ENCODE assay signal across 23 cellular contexts in genomic region chr18:21342372-21342771, GRCh38.
"Had no signal": no experiment of that assay in that cellular context is flagged by ENCODE, and none has a peak within 500 bp of the region (broad histone marks: within the 10 kb centered on the region; RNA-seq: fewer than 3 reads in every experiment).

No MANE protein-coding gene starts in this region.

- H3K9ac ChIP-seq: parathyroid adenoma had no signal

- H2AFZ ChIP-seq: parathyroid adenoma had no signal

- H3K27ac ChIP-seq: body of pancreas, dorsolateral prefrontal cortex, parathyroid adenoma, thoracic aorta, upper lobe of left lung had no signal

- DNase-seq: activated CD4-positive, alpha-beta T cell treated with anti-CD3 and anti-CD28 coated beads, Interleukin-2, amount 10 ng/mL, durations not matched to agents 24 days and 14 days; activated CD4-positive, CD25-positive, alpha-beta regulatory T cell; activated CD8-positive, alpha-beta T cell treated with anti-CD3 and anti-CD28 coated beads for 36 hours; activated naive CD4-positive, alpha-beta T cell; activated naive CD8-positive, alpha-beta T cell treated with anti-CD3 and anti-CD28 coated beads for 36 hours; activated T-cell treated with anti-CD3 and anti-CD28 coated beads, Interleukin-2, amount 50 U/mL, for 1 hour; amygdala; body of pancreas; caudate nucleus; dorsolateral prefrontal cortex; hypothalamus; naive thymus-derived CD8-positive, alpha-beta T cell; stimulated activated CD4-positive, alpha-beta T cell treated with anti-CD3 and anti-CD28 coated beads, Interleukin-4, amount 100 ng/mL, for 4 hours; T-helper 1 cell; T-helper 9 cell; upper lobe of left lung had no signal

- FAIRE-seq: endometrium, frontal cortex had no signal

- ATAC-seq: activated CD8-positive, alpha-beta T cell treated with anti-CD3 and anti-CD28 coated beads for 36 hours; activated T-helper 17 cell treated with anti-CD3 and anti-CD28 coated beads, Interleukin-2, amount 50 U/mL, for 72 hours; body of pancreas; naive thymus-derived CD8-positive, alpha-beta T cell; sciatic nerve; stimulated activated memory B cell treated with anti-CD40 and anti-IgM and Interleukin-4, amounts not matched to agents 10 μg/mL and 1 μg/mL and 100 μg/mL, for 72 hours had no signal

- H3K36me3 ChIP-seq: thoracic aorta, upper lobe of left lung had no signal

- H3K27me3 ChIP-seq: body of pancreas, upper lobe of left lung had no signal

- H3K4me3 ChIP-seq: body of pancreas, dorsolateral prefrontal cortex, thoracic aorta, upper lobe of left lung had no signal

- H3K4me1 ChIP-seq: body of pancreas, parathyroid adenoma, upper lobe of left lung had no signal

- H3K4me3 Mint-ChIP-seq: activated CD4-positive, alpha-beta T cell treated with anti-CD3 and anti-CD28 coated beads, Interleukin-2, amount 10 ng/mL, durations not matched to agents 24 days and 14 days; activated CD8-positive, alpha-beta T cell treated with anti-CD3 and anti-CD28 coated beads for 36 hours; activated naive CD8-positive, alpha-beta T cell treated with anti-CD3 and anti-CD28 coated beads for 36 hours; activated T-helper 17 cell treated with anti-CD3 and anti-CD28 coated beads, Interleukin-2, amount 50 U/mL, for 72 hours; naive thymus-derived CD8-positive, alpha-beta T cell; stimulated activated memory B cell treated with anti-CD40 and anti-IgM and Interleukin-4, amounts not matched to agents 10 μg/mL and 1 μg/mL and 100 μg/mL, for 72 hours had no signal

- H3K9me3 ChIP-seq: body of pancreas, thoracic aorta, upper lobe of left lung had no signal

- H3K27me3 Mint-ChIP-seq: activated CD8-positive, alpha-beta T cell treated with anti-CD3 and anti-CD28 coated beads for 36 hours; stimulated activated memory B cell treated with anti-CD40 and anti-IgM and Interleukin-4, amounts not matched to agents 10 μg/mL and 1 μg/mL and 100 μg/mL, for 72 hours had no signal

- H3K27ac Mint-ChIP-seq: activated CD4-positive, alpha-beta T cell treated with anti-CD3 and anti-CD28 coated beads, Interleukin-2, amount 10 ng/mL, durations not matched to agents 24 days and 14 days; activated CD8-positive, alpha-beta T cell treated with anti-CD3 and anti-CD28 coated beads for 36 hours; activated naive CD8-positive, alpha-beta T cell treated with anti-CD3 and anti-CD28 coated beads for 36 hours; activated T-helper 17 cell treated with anti-CD3 and anti-CD28 coated beads, Interleukin-2, amount 50 U/mL, for 72 hours; naive thymus-derived CD8-positive, alpha-beta T cell; stimulated activated memory B cell treated with anti-CD40 and anti-IgM and Interleukin-4, amounts not matched to agents 10 μg/mL and 1 μg/mL and 100 μg/mL, for 72 hours had no signal

- H3K4me1 Mint-ChIP-seq: activated CD4-positive, alpha-beta T cell treated with anti-CD3 and anti-CD28 coated beads, Interleukin-2, amount 10 ng/mL, durations not matched to agents 24 days and 14 days; activated naive CD8-positive, alpha-beta T cell treated with anti-CD3 and anti-CD28 coated beads for 36 hours; activated T-helper 17 cell treated with anti-CD3 and anti-CD28 coated beads, Interleukin-2, amount 50 U/mL, for 72 hours; stimulated activated memory B cell treated with anti-CD40 and anti-IgM and Interleukin-4, amounts not matched to agents 10 μg/mL and 1 μg/mL and 100 μg/mL, for 72 hours had no signal

- H3K36me3 Mint-ChIP-seq: activated naive CD8-positive, alpha-beta T cell treated with anti-CD3 and anti-CD28 coated beads for 36 hours; naive thymus-derived CD8-positive, alpha-beta T cell; stimulated activated memory B cell treated with anti-CD40 and anti-IgM and Interleukin-4, amounts not matched to agents 10 μg/mL and 1 μg/mL and 100 μg/mL, for 72 hours had no signal

- H3K9me3 Mint-ChIP-seq: activated CD4-positive, alpha-beta T cell treated with anti-CD3 and anti-CD28 coated beads, Interleukin-2, amount 10 ng/mL, durations not matched to agents 24 days and 14 days; activated CD8-positive, alpha-beta T cell treated with anti-CD3 and anti-CD28 coated beads for 36 hours; activated naive CD8-positive, alpha-beta T cell treated with anti-CD3 and anti-CD28 coated beads for 36 hours; activated T-helper 17 cell treated with anti-CD3 and anti-CD28 coated beads, Interleukin-2, amount 50 U/mL, for 72 hours; stimulated activated memory B cell treated with anti-CD40 and anti-IgM and Interleukin-4, amounts not matched to agents 10 μg/mL and 1 μg/mL and 100 μg/mL, for 72 hours had no signal

- H3K79me2 ChIP-seq: parathyroid adenoma had no signal
